ENCODE assay signal across 3 cellular contexts in genomic region chr1:222762178-222762577, GRCh38. TPM values are rescaled to one million over a fixed set of nuclear protein-coding genes. Genes with fewer than 3 reads are reported as not detected.
"Had no signal": no experiment of that assay in that cellular context is flagged by ENCODE, and none has a peak within 500 bp of the region (broad histone marks: within the 10 kb centered on the region; RNA-seq: fewer than 3 reads in every experiment).

No MANE protein-coding gene starts in this region.

RNA-seq across cellular contexts. Expression of gene FAM177B, which starts 25.2 kb away (rescaled TPM):
- total RNA-seq: LHCN-M2, M059J, MCF 10A had no signal
